Comparison of ENCODE assay signal across 9 cellular contexts in the genomic region with DNA sequence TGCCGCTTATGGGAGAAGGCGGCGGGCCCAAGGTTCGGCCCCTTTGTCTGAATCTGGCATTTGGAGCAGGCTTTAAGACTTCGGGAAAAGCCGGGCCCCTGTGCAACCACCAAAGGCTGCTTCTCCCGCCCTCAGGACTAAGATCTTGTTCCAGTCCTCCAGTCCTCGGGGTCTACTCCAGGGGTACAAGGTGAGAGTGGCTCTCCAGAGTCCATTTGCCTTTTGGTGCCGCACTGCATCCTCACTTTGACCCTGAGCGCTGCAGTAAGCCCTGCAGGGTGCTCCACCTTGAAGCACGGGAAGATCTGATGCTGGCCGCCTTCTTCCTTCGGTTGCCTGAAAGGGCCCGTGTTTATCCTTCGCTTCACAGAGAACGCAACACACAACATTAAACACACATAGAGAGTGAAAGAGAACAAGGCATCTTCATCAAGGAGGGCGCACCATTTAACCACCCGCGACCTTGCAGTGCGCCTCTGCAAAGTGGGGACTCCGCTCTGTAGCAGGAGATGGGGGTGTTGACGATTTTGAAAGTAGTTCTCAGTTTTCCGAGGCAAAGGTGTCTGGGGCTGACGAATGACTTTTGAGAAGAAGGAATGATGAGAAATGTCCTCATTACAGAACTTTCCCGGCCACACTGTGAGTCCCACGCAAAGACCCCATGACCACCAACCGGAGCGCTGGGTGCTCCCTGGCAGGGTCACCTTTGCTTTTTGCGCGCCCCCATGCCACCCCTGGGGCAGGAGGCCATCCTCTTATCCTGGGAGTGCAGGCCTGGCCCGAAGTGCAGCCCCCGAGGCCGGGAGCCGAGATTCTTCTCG. TPM values are rescaled to one million over a fixed set of nuclear protein-coding genes. Genes with fewer than 3 reads are reported as not detected.
DNase-seq lines count a peak whose midpoint lies in the region; ATAC-seq and TF ChIP-seq lines count a peak whose summit lies in the region.
"Had no signal": no experiment of that assay in that cellular context is flagged by ENCODE, and none has a peak within 500 bp of the region (broad histone marks: within the 10 kb centered on the region; RNA-seq: fewer than 3 reads in every experiment).

No MANE protein-coding gene starts in this region.

- DNase-seq in osteoblast (ENCODE audit: insufficient read length, low spot score, missing footprints): peak; percentile 42
- DNase-seq in NCI-H345 treated with DMSO at 0.1 percent for 48 hours (lab: John Stamatoyannopoulos, UW; ENCODE audit: unreplicated experiment): no peak
- DNase-seq: kidney glomerular epithelial cell had no signal

- H3K4me1 ChIP-seq in BLaER1: peaks cover 36% of the 10 kb centered on the region
- H3K4me1 ChIP-seq in Loucy (ENCODE audit: insufficient read depth, low read length, poor library complexity, severe bottlenecking): peaks cover 3% of the 10 kb centered on the region
- H3K4me1 ChIP-seq in endocrine pancreas (ENCODE audit: control insufficient read depth, insufficient read depth, low read length): no peaks in the 10 kb centered on the region
- peaks cover 11% of the 10 kb centered on the region for H3K4me1 ChIP-seq in osteoblast (ENCODE audit: insufficient read depth, low read length)

- H2AFZ ChIP-seq in Loucy (ENCODE audit: low read length): no peak overlapping the region; the same call in 1 of the 2 replicates
- peak overlapping the region; percentile 85 for H2AFZ ChIP-seq in osteoblast (ENCODE audit: low read length)

- H3K4me3 ChIP-seq in BLaER1 (peak overlapping the region; percentile 92), Loucy (ENCODE audit: low read length, poor library complexity, severe bottlenecking) (peak overlapping the region; percentile 74), endocrine pancreas (ENCODE audit: control insufficient read depth, insufficient read depth, low read length) (peak overlapping the region; percentile 22), osteoblast (ENCODE audit: insufficient read depth, low read length) (peak overlapping the region; percentile 78)

- H4K20me1 ChIP-seq in BLaER1: no peaks in the 10 kb centered on the region
- H4K20me1 ChIP-seq in Loucy (ENCODE audit: insufficient read depth, low read length, poor library complexity, severe bottlenecking): no peaks in the 10 kb centered on the region
- H4K20me1 ChIP-seq in osteoblast (ENCODE audit: insufficient read depth, low read length): no peaks in the 10 kb centered on the region

- ATAC-seq in GM18502 (IDR thresholded peaks at IDR 0.05; ENCODE audit: poor library complexity, unreplicated experiment) (no peak), HG03039 (IDR thresholded peaks at IDR 0.05; ENCODE audit: unreplicated experiment) (no peak), HG03521 (IDR thresholded peaks at IDR 0.05; ENCODE audit: unreplicated experiment) (no peak)

- H3K9me2 ChIP-seq in Loucy (replicated peaks; ENCODE audit: low read depth, low read length): no peaks in the 10 kb centered on the region

- H3K79me2 ChIP-seq in Loucy (ENCODE audit: insufficient read depth, low read length): 0 out of 2 replicates have a peak, but pooled peaks cover 7% of the 10 kb centered on the region
- H3K79me2 ChIP-seq in osteoblast (ENCODE audit: insufficient read depth, low read length): no peaks in the 10 kb centered on the region

- H3K27me3 ChIP-seq in BLaER1 (peaks cover 25% of the 10 kb centered on the region), Loucy (ENCODE audit: insufficient read depth, low read length, poor library complexity, severe bottlenecking) (no peaks in the 10 kb centered on the region), endocrine pancreas (ENCODE audit: control insufficient read depth, insufficient read depth, low read length) (no peaks in the 10 kb centered on the region), osteoblast (ENCODE audit: insufficient read depth, low read length) (no peaks in the 10 kb centered on the region)

- H3K9ac ChIP-seq in BLaER1: peak overlapping the region; percentile 88
- H3K9ac ChIP-seq in Loucy (ENCODE audit: low read depth, low read length, poor library complexity, severe bottlenecking): peak overlapping the region; percentile 61
- H3K9ac ChIP-seq in endocrine pancreas (ENCODE audit: control insufficient read depth, insufficient read depth, low read length): peak overlapping the region; percentile 85

- H3K4me2 ChIP-seq in BLaER1: peak overlapping the region; percentile 93
- H3K4me2 ChIP-seq in Loucy (ENCODE audit: low read depth, low read length, poor library complexity, severe bottlenecking): peak overlapping the region; percentile 73
- H3K4me2 ChIP-seq in osteoblast (ENCODE audit: insufficient read depth, low read length): peak overlapping the region; percentile 86

- peaks cover 8% of the 10 kb centered on the region; the same call in 1 of the 2 replicates for H3K9me3 ChIP-seq in BLaER1
- H3K9me3 ChIP-seq in Loucy (ENCODE audit: insufficient read depth, low read depth, low read length): no peaks in the 10 kb centered on the region
- no peaks in the 10 kb centered on the region for H3K9me3 ChIP-seq in endocrine pancreas (ENCODE audit: control insufficient read depth, low read length)
- no peaks in the 10 kb centered on the region for H3K9me3 ChIP-seq in osteoblast (ENCODE audit: low read depth, low read length)

- no peaks in the 10 kb centered on the region for H3F3A ChIP-seq in Loucy (ENCODE audit: low read depth)

- H3K27ac ChIP-seq in BLaER1 (peak overlapping the region; percentile 92; the same call in 1 of the 2 replicates), osteoblast (ENCODE audit: low read depth, low read length) (no peak overlapping the region)

- no peak for TF ChIP-seq CTCF in Loucy (conservative IDR thresholded peaks at IDR 0.05; ENCODE audit: low read length)
- no peak for TF ChIP-seq CTCF in osteoblast (IDR thresholded peaks at IDR 0.05; ENCODE audit: extremely low read depth, low read depth, low read length)

- peaks cover 20% of the 10 kb centered on the region; the same call in 1 of the 2 replicates for H3K36me3 ChIP-seq in BLaER1
- no peaks in the 10 kb centered on the region for H3K36me3 ChIP-seq in Loucy (ENCODE audit: insufficient read depth, low read length)
- H3K36me3 ChIP-seq in endocrine pancreas (ENCODE audit: control insufficient read depth, insufficient read depth, low read length): no peaks in the 10 kb centered on the region
- no peaks in the 10 kb centered on the region for H3K36me3 ChIP-seq in osteoblast (ENCODE audit: insufficient read depth, low read length)

RNA-seq across cellular contexts. Expression of gene PIGZ, which starts 1.0 kb away (rescaled TPM):
- total RNA-seq in osteoblast: 2.9 and 4.0 TPM in 2 replicates

RNA-seq across cellular contexts. Expression of gene NCBP2, which starts 25.3 kb away (rescaled TPM):
- 43.1 and 43.9 TPM in 2 replicates for total RNA-seq in osteoblast

Comparison
In these comparisons a context has a peak if more than half of its experiments do, and no peak if none do; other contexts are left out.
1. H3K4me3 ChIP-seq: peak in every context shown above with its lines; median percentile 92 in BLaER1; 78 in osteoblast; 74 in Loucy; 22 in endocrine pancreas.